In genomic region chr12:91098942-91099341, GRCh38 we compare ENCODE assay signal across 11 cellular contexts. TPM values are rescaled to one million over a fixed set of nuclear protein-coding genes. Genes with fewer than 3 reads are reported as not detected.
DNase-seq lines count a peak whose midpoint lies in the region; ATAC-seq and TF ChIP-seq lines count a peak whose summit lies in the region.
"Had no signal": no experiment of that assay in that cellular context is flagged by ENCODE, and none has a peak within 500 bp of the region (broad histone marks: within the 10 kb centered on the region; RNA-seq: fewer than 3 reads in every experiment).

No MANE protein-coding gene starts in this region.

- TF ChIP-seq CTCF in right atrium auricular region (IDR thresholded peaks at IDR 0.05) (no peak), brain microvascular endothelial cell (IDR thresholded peaks at IDR 0.05; ENCODE audit: low read depth, low read length, missing control alignments) (no peak), left lung (IDR thresholded peaks at IDR 0.05) (no peak), vagina (IDR thresholded peaks at IDR 0.05) (no peak)

- no peaks in the 10 kb centered on the region for H3K36me3 ChIP-seq in right atrium auricular region
- no peaks in the 10 kb centered on the region for H3K36me3 ChIP-seq in brain microvascular endothelial cell (replicated peaks)
- no peaks in the 10 kb centered on the region for H3K36me3 ChIP-seq in left lung
- H3K36me3 ChIP-seq in vagina = no peaks in the 10 kb centered on the region

- peak; percentile 46 for ATAC-seq in Right ventricle myocardium superior (ENCODE audit: poor library complexity)
- peak; percentile 80 for ATAC-seq in left lung
- no peak for ATAC-seq in HG03565 (IDR thresholded peaks at IDR 0.05; ENCODE audit: unreplicated experiment)

- H3K9me3 ChIP-seq in right atrium auricular region = no peaks in the 10 kb centered on the region
- H3K9me3 ChIP-seq in left lung = peaks cover 0 to 7% of the 10 kb centered on the region in 2 donors
- no peaks in the 10 kb centered on the region for H3K9me3 ChIP-seq in vagina

- H3K4me3 ChIP-seq in right atrium auricular region (no peak overlapping the region), brain microvascular endothelial cell (ENCODE audit: low read depth, low read length) (no peak overlapping the region), left lung (no peak overlapping the region), vagina (no peak overlapping the region)

- DNase-seq in Right ventricle myocardium superior (no peak), right atrium auricular region (ENCODE audit: low spot score) (no peak), brain microvascular endothelial cell (peak; percentile 91), left lung (no peak), vagina (ENCODE audit: extremely low spot score in 2 of 2) (no peak), NCI-H146 treated with DMSO at 0.1 percent for 48 hours (lab: John Stamatoyannopoulos, UW; ENCODE audit: unreplicated experiment) (no peak)
- no peak for DNase-seq in activated CD4-positive, alpha-beta T cell treated with anti-CD3 and anti-CD28 coated beads for 1 hour
- DNase-seq: stimulated activated CD4-positive, alpha-beta T cell treated with anti-CD3 and anti-CD28 coated beads, Interleukin-4, amount 100 ng/mL, for 24 hours had no signal

- H3K4me1 ChIP-seq in right atrium auricular region (no peaks in the 10 kb centered on the region), left lung (no peaks in the 10 kb centered on the region), vagina (peaks cover 10% of the 10 kb centered on the region)

- in situ Hi-C loops in brain microvascular endothelial cell (cut with HindIII; ENCODE audit: low pct_ligation_motif_present, low sequenced_read_pairs) = no loop called here

- H3K27me3 ChIP-seq in right atrium auricular region (no peaks in the 10 kb centered on the region), brain microvascular endothelial cell (replicated peaks) (no peaks in the 10 kb centered on the region), left lung (no peaks in the 10 kb centered on the region), vagina (no peaks in the 10 kb centered on the region)

- TF ChIP-seq POLR2A in vagina (IDR thresholded peaks at IDR 0.05) = no peak

- H3K27ac ChIP-seq in right atrium auricular region = peak overlapping the region in 1 of 2 donors; percentile 54
- peak overlapping the region; percentile 81 for H3K27ac ChIP-seq in brain microvascular endothelial cell
- peak overlapping the region in 1 of 2 donors; percentile 53 for H3K27ac ChIP-seq in left lung
- H3K27ac ChIP-seq in vagina = peak overlapping the region; percentile 73
- H3K27ac ChIP-seq: 22Rv1 had no signal

- intact Hi-C loops in Right ventricle myocardium superior (cut with DNase I) = no loop called here
- intact Hi-C loops in left lung (cut with DNase I) = no loop called here
- intact Hi-C loops in vagina (cut with DNase I) = no loop called here

RNA-seq across cellular contexts. Expression of gene LUM, which starts 12.4 kb away (rescaled TPM):
- total RNA-seq in Right ventricle myocardium superior = 34.6 TPM
- 100 to 1,000 TPM; 130 to 196 TPM for total RNA-seq in right atrium auricular region
- total RNA-seq in left lung = 1,000 to 10,000 TPM in 1 of 2 donors, 100 to 1,000 TPM in 1; 605 to 1,088 TPM
- 72.9 TPM for total RNA-seq in vagina

RNA-seq across cellular contexts. Expression of gene KERA, which starts 41.1 kb away (rescaled TPM):
- total RNA-seq in Right ventricle myocardium superior = not detected
- not detected for total RNA-seq in right atrium auricular region
- under 1 TPM; 0.13 to 0.26 TPM for total RNA-seq in left lung
- not detected for total RNA-seq in vagina
- total RNA-seq: liver had no signal
